ENCODE assay signal across 10 cellular contexts in the genomic region with DNA sequence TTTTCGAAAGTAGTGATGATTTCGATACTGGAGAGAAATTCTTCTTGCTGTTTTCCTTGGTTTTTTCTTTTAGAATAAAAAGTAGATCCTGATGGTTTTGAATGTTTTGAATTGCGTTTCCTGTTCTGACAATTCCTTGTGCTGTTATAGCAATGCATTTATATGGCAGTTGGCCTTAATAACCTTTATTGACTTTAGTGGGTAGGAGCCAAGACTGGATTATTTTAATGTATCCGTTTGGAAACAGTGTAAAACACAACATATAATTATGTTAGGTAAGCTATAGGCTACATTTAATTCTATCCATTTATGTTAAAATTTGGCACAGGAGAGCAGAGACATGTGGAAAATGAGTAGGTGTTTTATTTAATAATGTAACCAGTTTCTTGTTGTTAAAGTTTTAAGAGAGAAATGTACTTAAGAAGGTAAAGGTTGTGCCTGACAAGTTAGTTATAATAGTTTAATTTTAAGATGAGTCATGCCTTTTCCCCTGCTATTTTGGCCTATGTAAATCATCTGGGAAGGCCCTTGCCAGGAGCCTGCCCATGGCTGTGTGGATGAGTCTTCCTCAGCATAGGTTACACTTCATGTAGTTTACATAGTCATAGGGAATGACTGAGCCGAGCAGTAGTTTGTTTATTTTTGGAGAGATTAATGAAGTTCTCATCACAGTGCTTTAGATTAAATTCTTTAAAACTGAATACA.
A peak's percentile ranks its signal among the peaks of the same experiment; 100 is the strongest.
DNase-seq lines count a peak whose midpoint lies in the region; ATAC-seq, FAIRE-seq and TF ChIP-seq lines count a peak whose summit lies in the region.
"Had no signal": no experiment of that assay in that cellular context is flagged by ENCODE, and none has a peak within 500 bp of the region (broad histone marks: within the 10 kb centered on the region; RNA-seq: fewer than 3 reads in every experiment).

No MANE protein-coding gene starts in this region.

- H3K9me3 Mint-ChIP-seq in activated CD8-positive, alpha-beta memory T cell treated with anti-CD3 and anti-CD28 coated beads, Interleukin-2, amount 10 ng/mL, durations not matched to agents 7 days and 5 days (ENCODE audit: low read depth): no peaks in the 10 kb centered on the region

- H3K4me3 ChIP-seq in fibroblast of pulmonary artery (replicated peaks; ENCODE audit: low read depth, low read length): no peak overlapping the region

- CTCF ChIA-PET in activated CD8-positive, alpha-beta memory T cell treated with anti-CD3 and anti-CD28 coated beads, Interleukin-2, amount 10 ng/mL, durations not matched to agents 7 days and 5 days (lab: Charles Lee): no interaction called here

- DNase-seq in NCI-H1417 (lab: John Stamatoyannopoulos, UW): peak in 2 of 3 experiments; percentile 39 to 83
- DNase-seq in NCI-H1417 treated with DMSO at 0.1 percent for 48 hours (lab: John Stamatoyannopoulos, UW): no peak
- DNase-seq in RCC 7860 (ENCODE audit: low spot score): peak; percentile 38
- peak; percentile 59 for DNase-seq in fibroblast of pulmonary artery (ENCODE audit: low read depth)
- DNase-seq in stromal cell of bone marrow (ENCODE audit: low read depth): peak; percentile 61
- no peak for DNase-seq in activated CD8-positive, alpha-beta memory T cell treated with anti-CD3 and anti-CD28 coated beads, Interleukin-2, amount 10 ng/mL, durations not matched to agents 7 days and 5 days
- DNase-seq: activated naive CD4-positive, alpha-beta T cell treated with Interleukin-2 at 50 U/mL for 16 hours; glutamatergic neuron had no signal

- no peak overlapping the region for H3K4me3 Mint-ChIP-seq in activated CD8-positive, alpha-beta memory T cell treated with anti-CD3 and anti-CD28 coated beads, Interleukin-2, amount 10 ng/mL, durations not matched to agents 7 days and 5 days

- peak; percentile 80 for FAIRE-seq in RCC 7860 (lab: Jason Lieb, UNC)

- no peak overlapping the region for H3K27ac Mint-ChIP-seq in activated CD8-positive, alpha-beta memory T cell treated with anti-CD3 and anti-CD28 coated beads, Interleukin-2, amount 10 ng/mL, durations not matched to agents 7 days and 5 days

- H3K4me1 Mint-ChIP-seq in activated CD8-positive, alpha-beta memory T cell treated with anti-CD3 and anti-CD28 coated beads, Interleukin-2, amount 10 ng/mL, durations not matched to agents 7 days and 5 days: peaks cover 18% of the 10 kb centered on the region

- TF ChIP-seq CTCF in fibroblast of pulmonary artery (IDR thresholded peaks at IDR 0.05; ENCODE audit: low read length, missing control alignments): no peak

- peaks cover 3% of the 10 kb centered on the region for H3K36me3 Mint-ChIP-seq in activated CD8-positive, alpha-beta memory T cell treated with anti-CD3 and anti-CD28 coated beads, Interleukin-2, amount 10 ng/mL, durations not matched to agents 7 days and 5 days

- ATAC-seq in activated CD8-positive, alpha-beta memory T cell treated with anti-CD3 and anti-CD28 coated beads, Interleukin-2, amount 10 ng/mL, durations not matched to agents 7 days and 5 days: no peak
- ATAC-seq in HG03442 (IDR thresholded peaks at IDR 0.05; ENCODE audit: unreplicated experiment): no peak
- no peak for ATAC-seq in HG02852 (IDR thresholded peaks at IDR 0.05; ENCODE audit: unreplicated experiment)

- no peaks in the 10 kb centered on the region for H3K27me3 Mint-ChIP-seq in activated CD8-positive, alpha-beta memory T cell treated with anti-CD3 and anti-CD28 coated beads, Interleukin-2, amount 10 ng/mL, durations not matched to agents 7 days and 5 days

Comparison
In these comparisons a context has a peak if more than half of its experiments do, and no peak if none do; other contexts are left out.
1. DNase-seq: peak in NCI-H1417 (2 of 3), RCC 7860 (single experiment), fibroblast of pulmonary artery (single experiment) and stromal cell of bone marrow (single experiment); none in NCI-H1417 treated with DMSO at 0.1 percent for 48 hours (single experiment) and activated CD8-positive, alpha-beta memory T cell treated with anti-CD3 and anti-CD28 coated beads, Interleukin-2, amount 10 ng/mL, durations not matched to agents 7 days and 5 days (single experiment).